1 cellular context compared by ENCODE assay signal in the genomic region with DNA sequence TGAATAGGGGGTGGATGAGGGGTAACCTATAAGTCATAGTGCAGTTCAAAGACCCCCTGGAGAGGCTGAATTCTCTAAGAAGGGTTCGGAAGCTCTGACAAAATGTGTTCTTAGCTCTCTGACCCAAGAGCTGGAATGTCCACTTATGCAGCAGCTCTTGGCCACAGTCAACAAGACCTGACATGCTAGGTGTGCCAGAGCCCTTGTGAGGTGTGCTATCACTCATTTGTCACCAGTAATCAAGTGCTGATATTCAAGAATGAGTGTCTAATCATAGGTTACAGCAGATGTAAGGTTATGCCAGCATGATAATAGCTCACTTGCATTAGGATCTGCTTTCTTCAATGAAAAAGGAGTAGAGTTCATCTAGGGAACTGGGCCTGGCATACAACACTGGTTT.
TF ChIP-seq lines count a peak whose summit lies in the region.

No MANE protein-coding gene starts in this region.

TF ChIP-seq in HepG2, 621 proteins besides CTCF, POLR2A, EP300 and RAD21:
- TF ChIP-seq SALL1 (CRISPR knock-in tag; IDR thresholded peaks at IDR 0.05) = no peak
- TF ChIP-seq ZNF383 (CRISPR knock-in tag; IDR thresholded peaks at IDR 0.05; ENCODE audit: borderline replicate concordance) = no peak
- no peak for TF ChIP-seq ARHGAP35 (CRISPR knock-in tag; IDR thresholded peaks at IDR 0.05; ENCODE audit: borderline replicate concordance)
- no peak for TF ChIP-seq NFE2 (CRISPR knock-in tag; IDR thresholded peaks at IDR 0.05)
- no peak for TF ChIP-seq CC2D1A (CRISPR knock-in tag; IDR thresholded peaks at IDR 0.05)
